ENCODE assay signal across 20 cellular contexts in genomic region chr1:55527831-55528230, GRCh38.
"Had no signal": no experiment of that assay in that cellular context is flagged by ENCODE, and none has a peak within 500 bp of the region (broad histone marks: within the 10 kb centered on the region; RNA-seq: fewer than 3 reads in every experiment).

No MANE protein-coding gene starts in this region.

- H3K9me3 Mint-ChIP-seq: dendritic cell treated with granulocyte-macrophage colony-stimulating factor and Interleukin-4, amounts not matched to agents 40 ng/mL and 50 ng/mL, for 4 days; immature natural killer cell had no signal

- H2AFZ ChIP-seq: hepatocyte had no signal

- H3K4me3 Mint-ChIP-seq: dendritic cell treated with granulocyte-macrophage colony-stimulating factor and Interleukin-4, amounts not matched to agents 40 ng/mL and 50 ng/mL, for 4 days had no signal

- ATAC-seq: foreskin keratinocyte, gastroesophageal sphincter, heart left ventricle, left lung, left ventricle myocardium superior, lower lobe of right lung had no signal

- H3K27me3 Mint-ChIP-seq: dendritic cell treated with granulocyte-macrophage colony-stimulating factor and Interleukin-4, amounts not matched to agents 40 ng/mL and 50 ng/mL, for 4 days had no signal

- H3K4me2 ChIP-seq: hepatocyte had no signal

- H3K36me3 ChIP-seq: colonic mucosa, esophagus muscularis mucosa, gastroesophageal sphincter, heart left ventricle, left lung, lower lobe of right lung had no signal

- H3K27ac ChIP-seq: colonic mucosa, esophagus muscularis mucosa, foreskin keratinocyte, gastroesophageal sphincter, heart left ventricle, hepatocyte, left lung, lower lobe of right lung had no signal

- H3K4me3 ChIP-seq: colonic mucosa, esophagus muscularis mucosa, gastroesophageal sphincter, heart left ventricle, hepatocyte, left lung, lower lobe of right lung had no signal

- H3K36me3 Mint-ChIP-seq: immature natural killer cell had no signal

- DNase-seq: cerebellar nuclear complex; colonic mucosa; cortex of kidney; effector memory CD4-positive, alpha-beta T cell; foreskin keratinocyte; heart left ventricle; hypothalamus; islet precursor cell; kidney; kidney glomerular epithelial cell; left lung; left ventricle myocardium superior; lower lobe of right lung; mesendoderm; midbrain had no signal

- H3K4me1 ChIP-seq: colonic mucosa, esophagus muscularis mucosa, foreskin keratinocyte, gastroesophageal sphincter, heart left ventricle, left lung, lower lobe of right lung had no signal

- H3K27me3 ChIP-seq: colonic mucosa, esophagus muscularis mucosa, foreskin keratinocyte, gastroesophageal sphincter, hepatocyte, left lung had no signal

- H3K9me3 ChIP-seq: colonic mucosa, esophagus muscularis mucosa, gastroesophageal sphincter, heart left ventricle, left lung, lower lobe of right lung had no signal

- H3K27ac Mint-ChIP-seq: dendritic cell treated with granulocyte-macrophage colony-stimulating factor and Interleukin-4, amounts not matched to agents 40 ng/mL and 50 ng/mL, for 4 days had no signal
